ENCODE assay signal across 8 cellular contexts in the genomic region with DNA sequence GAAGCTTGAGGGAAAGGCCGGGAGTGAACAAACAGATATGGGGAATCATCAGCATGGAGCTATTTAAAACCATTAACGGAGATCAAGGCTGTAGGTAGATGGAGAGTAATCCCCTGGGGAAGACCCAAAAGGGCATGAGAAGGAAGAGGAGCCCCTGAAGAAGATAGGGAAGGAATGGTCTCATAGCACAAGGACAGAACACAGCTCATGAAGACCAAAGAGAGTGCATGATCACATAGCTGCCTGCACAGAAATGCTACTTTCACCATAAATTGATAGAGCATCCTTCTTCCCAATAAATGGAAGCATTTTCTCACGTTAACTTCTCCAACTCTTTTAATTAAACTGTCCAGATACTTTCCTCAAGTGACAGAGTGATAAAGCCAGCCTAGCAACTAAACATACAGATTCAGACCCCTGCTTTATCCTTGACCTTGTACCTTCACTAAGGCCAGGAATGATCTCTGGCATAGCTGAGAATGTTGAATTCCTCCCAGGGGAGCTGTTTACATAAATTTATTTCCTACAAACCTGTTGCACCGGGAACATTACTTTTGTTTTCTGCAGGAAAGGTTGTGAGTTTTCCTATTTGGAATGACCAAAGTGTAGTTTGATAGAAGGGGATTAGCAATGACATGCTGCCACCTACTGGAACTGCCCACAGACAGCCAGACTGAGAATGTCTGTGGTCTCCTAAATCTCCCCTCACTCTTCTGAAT.
DNase-seq lines count a peak whose midpoint lies in the region; ATAC-seq, FAIRE-seq and TF ChIP-seq lines count a peak whose summit lies in the region.

No MANE protein-coding gene starts in this region.

- intact Hi-C loops in sciatic nerve (cut with DNase I), result no loop called here
- intact Hi-C loops in naive thymus-derived CD4-positive, alpha-beta T cell (cut with micrococcal nuclease), result no loop called here

- no peaks in the 10 kb centered on the region for H3K27me3 Mint-ChIP-seq in naive thymus-derived CD4-positive, alpha-beta T cell
- H3K27me3 Mint-ChIP-seq in T-cell, result no peaks in the 10 kb centered on the region

- ATAC-seq in sciatic nerve (peak; percentile 42), T-cell (replicated peaks in 1 of 4) (no peak)
- ATAC-seq in naive thymus-derived CD4-positive, alpha-beta T cell, result no peak

- peaks cover 0 to 4% (median 0%) of the 10 kb centered on the region in 3 experiments for H3K36me3 ChIP-seq in naive thymus-derived CD4-positive, alpha-beta T cell (ENCODE audit: control insufficient read depth in 2 of 3, insufficient read depth in 3 of 3, low read length in 3 of 3)
- H3K36me3 ChIP-seq in suprapubic skin, result no peaks in the 10 kb centered on the region

- no peaks in the 10 kb centered on the region for H3K27me3 ChIP-seq in naive thymus-derived CD4-positive, alpha-beta T cell (ENCODE audit: control insufficient read depth in 2 of 2, insufficient read depth in 2 of 2, low read length in 2 of 2)
- no peaks in the 10 kb centered on the region for H3K27me3 ChIP-seq in suprapubic skin

- TF ChIP-seq POLR2A in suprapubic skin (IDR thresholded peaks at IDR 0.05), result no peak

- no peaks in the 10 kb centered on the region for H3K4me1 Mint-ChIP-seq in naive thymus-derived CD4-positive, alpha-beta T cell
- no peaks in the 10 kb centered on the region for H3K4me1 Mint-ChIP-seq in T-cell

- TF ChIP-seq EP300 in suprapubic skin (IDR thresholded peaks at IDR 0.05), result no peak

- WGBS in suprapubic skin, result 60% methylated on average over 4 of the region's 4 CpGs

- TF ChIP-seq CTCF in D721Med (IDR thresholded peaks at IDR 0.05; ENCODE audit: insufficient read depth, missing control alignments), result peak; percentile 93
- peak in 1 of 2 donors; percentile 49 for TF ChIP-seq CTCF in suprapubic skin (IDR thresholded peaks at IDR 0.05)

- no peaks in the 10 kb centered on the region for H3K4me1 ChIP-seq in naive thymus-derived CD4-positive, alpha-beta T cell (ENCODE audit: control insufficient read depth in 2 of 2, insufficient read depth in 2 of 2, low read length in 2 of 2)
- H3K4me1 ChIP-seq in suprapubic skin, result no peaks in the 10 kb centered on the region

- DNase-seq in D721Med (ENCODE audit: insufficient read length, low spot score), result peak; percentile 17
- peak; percentile 45 for DNase-seq in HuH-7 (ENCODE audit: low spot score)
- peak; percentile 56 for DNase-seq in SK-N-DZ (ENCODE audit: low spot score)
- DNase-seq in glomerular endothelial cell (ENCODE audit: extremely low read depth, low read depth, low spot score), result peak; percentile 5
- DNase-seq in sciatic nerve (ENCODE audit: low spot score), result no peak
- no peak for DNase-seq in naive thymus-derived CD4-positive, alpha-beta T cell
- no peak for DNase-seq in T-cell
- DNase-seq in suprapubic skin (ENCODE audit: low spot score in 2 of 2), result no peak

- no peak overlapping the region for H3K27ac Mint-ChIP-seq in naive thymus-derived CD4-positive, alpha-beta T cell
- no peak overlapping the region for H3K27ac Mint-ChIP-seq in T-cell

- no peak overlapping the region for H3K4me3 Mint-ChIP-seq in naive thymus-derived CD4-positive, alpha-beta T cell
- H3K4me3 Mint-ChIP-seq in T-cell, result no peak overlapping the region

- CTCF ChIA-PET in naive thymus-derived CD4-positive, alpha-beta T cell (lab: Charles Lee), result no interaction called here
- CTCF ChIA-PET in T-cell (lab: Charles Lee), result interaction anchor here (0.6 to 0.8 kb wide), 3 partner anchors 14 to 300 kb away, joined by 3 to 5 read pairs (median 3); no protein-coding TSS in a partner anchor

- H3K36me3 Mint-ChIP-seq in naive thymus-derived CD4-positive, alpha-beta T cell, result peaks cover 0 to 48% (median 24%) of the 10 kb centered on the region in 5 donors
- H3K36me3 Mint-ChIP-seq in T-cell, result peaks cover 31% of the 10 kb centered on the region

- FAIRE-seq in D721Med (lab: Jason Lieb, UNC), result peak; percentile 83

- POLR2A ChIA-PET in naive thymus-derived CD4-positive, alpha-beta T cell (lab: Charles Lee), result interaction anchor here (0.6 kb wide), 1 partner anchor 357 kb away, joined by 4 read pairs; no protein-coding TSS in a partner anchor
- POLR2A ChIA-PET in T-cell (lab: Charles Lee), result no interaction called here

- no peaks in the 10 kb centered on the region for H3K9me3 ChIP-seq in naive thymus-derived CD4-positive, alpha-beta T cell (ENCODE audit: control insufficient read depth in 2 of 3, low read length in 3 of 3)
- H3K9me3 ChIP-seq in suprapubic skin, result no peaks in the 10 kb centered on the region

- no peak overlapping the region for H3K27ac ChIP-seq in naive thymus-derived CD4-positive, alpha-beta T cell (ENCODE audit: low read depth, low read length)
- no peak overlapping the region for H3K27ac ChIP-seq in suprapubic skin

- H3K4me3 ChIP-seq in naive thymus-derived CD4-positive, alpha-beta T cell (ENCODE audit: low read length), result no peak overlapping the region
- H3K4me3 ChIP-seq in suprapubic skin, result no peak overlapping the region

- peaks cover 0 to 2% (median 0%) of the 10 kb centered on the region in 11 donors for H3K9me3 Mint-ChIP-seq in naive thymus-derived CD4-positive, alpha-beta T cell
- no peaks in the 10 kb centered on the region for H3K9me3 Mint-ChIP-seq in T-cell

Comparison
In these comparisons a context has a peak if more than half of its experiments do, and no peak if none do; other contexts are left out.
1. DNase-seq: peak in D721Med (single experiment), HuH-7 (single experiment), SK-N-DZ (single experiment) and glomerular endothelial cell (single experiment); none in sciatic nerve (single experiment), naive thymus-derived CD4-positive, alpha-beta T cell (0 of 9), T-cell (0 of 34) and suprapubic skin (0 of 2).